ENCODE assay signal across 8 cellular contexts in genomic region chr1:163410073-163410522, GRCh38.
A peak's percentile ranks its signal among the peaks of the same experiment; 100 is the strongest.
DNase-seq lines count a peak whose midpoint lies in the region; ATAC-seq and TF ChIP-seq lines count a peak whose summit lies in the region.

No MANE protein-coding gene starts in this region.

- TF ChIP-seq POLR2A in right lobe of liver (IDR thresholded peaks at IDR 0.05): no peak

- no peak overlapping the region for H3K4me3 Mint-ChIP-seq in activated T-cell treated with anti-CD3 and anti-CD28 coated beads, Interleukin-2, amount 50 U/mL, for 4 hours

- H3K36me3 Mint-ChIP-seq in activated T-cell treated with anti-CD3 and anti-CD28 coated beads, Interleukin-2, amount 50 U/mL, for 4 hours (ENCODE audit: insufficient read depth): no peaks in the 10 kb centered on the region

- H3K27me3 Mint-ChIP-seq in activated T-cell treated with anti-CD3 and anti-CD28 coated beads, Interleukin-2, amount 50 U/mL, for 4 hours (ENCODE audit: low read depth): peaks cover 6% of the 10 kb centered on the region

- H2AFZ ChIP-seq in mammary epithelial cell (ENCODE audit: low read depth, low read length): peak overlapping the region; percentile 17

- H3K4me1 ChIP-seq in mammary epithelial cell (ENCODE audit: insufficient read depth, low read length) (no peaks in the 10 kb centered on the region), right lobe of liver (no peaks in the 10 kb centered on the region)

- H3K36me3 ChIP-seq in mammary epithelial cell (ENCODE audit: insufficient read depth, low read length) (no peaks in the 10 kb centered on the region), right lobe of liver (no peaks in the 10 kb centered on the region)

- no peak overlapping the region for H3K4me3 ChIP-seq in mammary epithelial cell (replicated peaks in 1 of 3; ENCODE audit: insufficient read depth in 1 of 3, low read depth in 2 of 3, low read length in 3 of 3)
- H3K4me3 ChIP-seq in right lobe of liver: no peak overlapping the region

- in situ Hi-C loops in mammary epithelial cell (cut with MboI; ENCODE audit: low sequenced_read_pairs in 2 of 2): loop anchor here in 1 of 2 donors (25.0 kb wide), 1 partner anchor 1652 kb away; no protein-coding TSS in a partner anchor

- H3K9ac ChIP-seq in mammary epithelial cell (ENCODE audit: insufficient read depth, low read length): no peak overlapping the region

- no TSS peak for BruUV-seq in mammary epithelial cell (replicated peaks; lab: Mats Ljungman, UMichigan)

- TF ChIP-seq CTCF in mammary epithelial cell (conservative IDR thresholded peaks at IDR 0.05 in 1 of 2, IDR thresholded peaks at IDR 0.05 in 1 of 2; ENCODE audit: extremely low read depth in 1 of 2, insufficient read depth in 1 of 2, low read depth in 1 of 2, low read length in 2 of 2): peak; percentile 79 to 87
- peak; percentile 58 to 82 (median 73) for TF ChIP-seq CTCF in right lobe of liver (IDR thresholded peaks at IDR 0.05)

- 31% methylated on average over 5 of the region's 9 CpGs for WGBS in mammary epithelial cell (ENCODE audit: low coverage, missing lambda C conversion rate)
- 16% methylated on average over 9 of the region's 9 CpGs for WGBS in right lobe of liver (ENCODE audit: insufficient coverage, low coverage, low lambda C conversion rate, missing lambda C conversion rate)

- H3K27ac ChIP-seq in mammary epithelial cell (ENCODE audit: insufficient read depth, low read depth, low read length) (no peak overlapping the region), right lobe of liver (no peak overlapping the region)

- no peaks in the 10 kb centered on the region for H3K79me2 ChIP-seq in mammary epithelial cell (ENCODE audit: insufficient read depth, low read length)

- H3K27me3 ChIP-seq in mammary epithelial cell (ENCODE audit: insufficient read depth, low read length): no peaks in the 10 kb centered on the region
- H3K27me3 ChIP-seq in right lobe of liver: no peaks in the 10 kb centered on the region

- no peaks in the 10 kb centered on the region for H3K9me3 Mint-ChIP-seq in activated T-cell treated with anti-CD3 and anti-CD28 coated beads, Interleukin-2, amount 50 U/mL, for 4 hours

- dilution Hi-C loops in mammary epithelial cell (cut with HindIII; ENCODE audit: low sequenced_read_pairs): no loop called here

- peaks cover 1% of the 10 kb centered on the region for H3K4me1 Mint-ChIP-seq in activated T-cell treated with anti-CD3 and anti-CD28 coated beads, Interleukin-2, amount 50 U/mL, for 4 hours (ENCODE audit: low read depth)

- DNase-seq in activated T-cell treated with anti-CD3 and anti-CD28 coated beads for 48 hours (ENCODE audit: low read depth) (peak; percentile 3), LHCN-M2 (ENCODE audit: low read depth) (peak; percentile 61), OCI-M2 (lab: John Stamatoyannopoulos, UW; ENCODE audit: unreplicated experiment) (peak; percentile 11), mammary epithelial cell (peak; percentile 26), right lobe of liver (no peak)
- no peak for DNase-seq in activated T-cell treated with anti-CD3 and anti-CD28 coated beads, Interleukin-2, amount 50 U/mL, for 4 hours
- peak; percentile 33 for DNase-seq in stimulated activated naive CD8-positive, alpha-beta T cell treated with anti-CD3 and anti-CD28 coated beads, Interleukin-15, Interleukin-2, amounts not matched to agents 100 U/mL and 50 U/mL, for 24 hours

- CTCF ChIA-PET in mammary epithelial cell (lab: Charles Lee; ENCODE audit: low non-redundant PET): no interaction called here

- no peak for ATAC-seq in activated T-cell treated with anti-CD3 and anti-CD28 coated beads, Interleukin-2, amount 50 U/mL, for 4 hours
- ATAC-seq in right lobe of liver (peak; percentile 51 to 70 (median 58)), HG02981 (IDR thresholded peaks at IDR 0.05; ENCODE audit: unreplicated experiment) (no peak)
- ATAC-seq in stimulated activated naive CD8-positive, alpha-beta T cell treated with anti-CD3 and anti-CD28 coated beads, Interleukin-15, Interleukin-2, amounts not matched to agents 100 U/mL and 50 U/mL, for 24 hours: no peak

- intact Hi-C loops in mammary epithelial cell (cut with micrococcal nuclease) (loop anchor here (1.0 to 10.0 kb wide), 3 partner anchors 119 to 1663 kb away; no protein-coding TSS in a partner anchor), right lobe of liver (cut with DNase I) (no loop called here)

- H3K9me3 ChIP-seq in mammary epithelial cell (replicated peaks; ENCODE audit: insufficient read depth, low read length) (no peaks in the 10 kb centered on the region), right lobe of liver (no peaks in the 10 kb centered on the region)

- no peak overlapping the region for H3K4me2 ChIP-seq in mammary epithelial cell (ENCODE audit: insufficient read depth, low read depth, low read length)

- H4K20me1 ChIP-seq in mammary epithelial cell (ENCODE audit: insufficient read depth, low read length): no peaks in the 10 kb centered on the region

Comparison
In these comparisons a context has a peak if more than half of its experiments do, and no peak if none do; other contexts are left out.
1. DNase-seq: peak in activated T-cell treated with anti-CD3 and anti-CD28 coated beads for 48 hours (single experiment), LHCN-M2 (single experiment), OCI-M2 (single experiment), mammary epithelial cell (single experiment) and stimulated activated naive CD8-positive, alpha-beta T cell treated with anti-CD3 and anti-CD28 coated beads, Interleukin-15, Interleukin-2, amounts not matched to agents 100 U/mL and 50 U/mL, for 24 hours (single experiment); none in activated T-cell treated with anti-CD3 and anti-CD28 coated beads, Interleukin-2, amount 50 U/mL, for 4 hours (single experiment) and right lobe of liver (0 of 3).
2. ATAC-seq: peak in right lobe of liver (4 of 4); none in activated T-cell treated with anti-CD3 and anti-CD28 coated beads, Interleukin-2, amount 50 U/mL, for 4 hours (0 of 2), stimulated activated naive CD8-positive, alpha-beta T cell treated with anti-CD3 and anti-CD28 coated beads, Interleukin-15, Interleukin-2, amounts not matched to agents 100 U/mL and 50 U/mL, for 24 hours (single experiment) and HG02981 (single experiment).